8 cellular contexts compared by ENCODE assay signal in genomic region chr5:55306641-55307382, GRCh38. TPM values are rescaled to one million over a fixed set of nuclear protein-coding genes. Genes with fewer than 3 reads are reported as not detected.
DNase-seq lines count a peak whose midpoint lies in the region; ATAC-seq and TF ChIP-seq lines count a peak whose summit lies in the region.

No MANE protein-coding gene starts in this region.

- TF ChIP-seq POLR2A in right lobe of liver (IDR thresholded peaks at IDR 0.05), result no peak

- DNase-seq in G401 (ENCODE audit: low spot score), result peak; percentile 7
- DNase-seq in astrocyte of the spinal cord (ENCODE audit: low read depth, low spot score), result peak; percentile 12
- DNase-seq in right lobe of liver, result no peak
- no peak for DNase-seq in chondrocyte (ENCODE audit: low spot score)
- no peak for DNase-seq in T-helper 1 cell

- peaks cover 22% of the 10 kb centered on the region for H3K4me1 Mint-ChIP-seq in chondrocyte (ENCODE audit: low read depth)

- TF ChIP-seq CTCF in astrocyte of the spinal cord (IDR thresholded peaks at IDR 0.05; ENCODE audit: low read depth, low read length) (no peak), right lobe of liver (IDR thresholded peaks at IDR 0.05) (no peak), chondrocyte (IDR thresholded peaks at IDR 0.05) (no peak)

- H3K27ac ChIP-seq in right lobe of liver, result peak overlapping the region; percentile 92 to 97 (median 92)

- peak; percentile 15 for ATAC-seq in HG03135 (IDR thresholded peaks at IDR 0.05; ENCODE audit: unreplicated experiment)
- peak; percentile 1 to 21 (median 10) for ATAC-seq in right lobe of liver
- no peak for ATAC-seq in GM21576 (IDR thresholded peaks at IDR 0.05; ENCODE audit: unreplicated experiment)
- ATAC-seq in HG02870 (IDR thresholded peaks at IDR 0.05; ENCODE audit: unreplicated experiment), result no peak

- peaks cover 0 to 54% (median 5%) of the 10 kb centered on the region in 4 donors for H3K4me1 ChIP-seq in right lobe of liver

- H3K27me3 ChIP-seq in right lobe of liver, result no peaks in the 10 kb centered on the region

- H3K36me3 ChIP-seq in right lobe of liver, result no peaks in the 10 kb centered on the region

- H3K9me3 Mint-ChIP-seq in chondrocyte (ENCODE audit: low read depth), result peaks cover 2% of the 10 kb centered on the region

- no peak overlapping the region for H3K27ac Mint-ChIP-seq in chondrocyte (ENCODE audit: unreplicated experiment)

- intact Hi-C loops in right lobe of liver (cut with DNase I), result no loop called here

- in situ Hi-C loops in G401 (cut with HindIII; ENCODE audit: low sequenced_read_pairs) (no loop called here), astrocyte of the spinal cord (cut with HindIII; ENCODE audit: low sequenced_read_pairs) (no loop called here)

- 6% methylated on average over 12 of the region's 12 CpGs for WGBS in right lobe of liver (ENCODE audit: insufficient coverage, low coverage, low lambda C conversion rate, missing lambda C conversion rate)

- peaks cover 2% of the 10 kb centered on the region for H3K36me3 Mint-ChIP-seq in chondrocyte (ENCODE audit: low read depth)

- H3K27me3 Mint-ChIP-seq in chondrocyte (ENCODE audit: low read depth), result no peaks in the 10 kb centered on the region

- H3K4me3 ChIP-seq in astrocyte of the spinal cord (ENCODE audit: low read depth, low read length) (peak overlapping the region; percentile 71), right lobe of liver (peak overlapping the region; percentile 86 to 89 (median 88))

- no peak overlapping the region for H3K4me3 Mint-ChIP-seq in chondrocyte (ENCODE audit: unreplicated experiment)

- no peaks in the 10 kb centered on the region for H3K9me3 ChIP-seq in right lobe of liver

RNA-seq across cellular contexts. Expression of gene DHX29, which starts 0.7 kb away (rescaled TPM):
- total RNA-seq in G401 (2014; rRNA removed; shearing (Covaris generic)), result 14.0 and 31.5 TPM in 2 replicates
- total RNA-seq in right lobe of liver (10 to 100 TPM; 10.8 to 18.2 (median 14.7) TPM), chondrocyte (22.2 to 32.2 TPM (median 23.0 TPM) in 3 replicates)

RNA-seq across cellular contexts. Expression of gene MTREX, which starts 1.0 kb away (rescaled TPM):
- 102 and 109 TPM in 2 replicates for total RNA-seq in G401 (2014; rRNA removed; shearing (Covaris generic))
- total RNA-seq in right lobe of liver, result 10 to 100 TPM; 24.7 to 42.4 (median 31.9) TPM
- total RNA-seq in chondrocyte, result 44.1 to 63.3 TPM (median 45.3 TPM) in 3 replicates

Comparison
In these comparisons a context has a peak if more than half of its experiments do, and no peak if none do; other contexts are left out.
1. DNase-seq: peak in G401 (single experiment) and astrocyte of the spinal cord (single experiment); none in right lobe of liver (0 of 3), chondrocyte (single experiment) and T-helper 1 cell (0 of 5).
2. ATAC-seq: peak in HG03135 (single experiment) and right lobe of liver (4 of 4); none in GM21576 (single experiment) and HG02870 (single experiment).